1 cellular context compared by ENCODE assay signal in the genomic region with DNA sequence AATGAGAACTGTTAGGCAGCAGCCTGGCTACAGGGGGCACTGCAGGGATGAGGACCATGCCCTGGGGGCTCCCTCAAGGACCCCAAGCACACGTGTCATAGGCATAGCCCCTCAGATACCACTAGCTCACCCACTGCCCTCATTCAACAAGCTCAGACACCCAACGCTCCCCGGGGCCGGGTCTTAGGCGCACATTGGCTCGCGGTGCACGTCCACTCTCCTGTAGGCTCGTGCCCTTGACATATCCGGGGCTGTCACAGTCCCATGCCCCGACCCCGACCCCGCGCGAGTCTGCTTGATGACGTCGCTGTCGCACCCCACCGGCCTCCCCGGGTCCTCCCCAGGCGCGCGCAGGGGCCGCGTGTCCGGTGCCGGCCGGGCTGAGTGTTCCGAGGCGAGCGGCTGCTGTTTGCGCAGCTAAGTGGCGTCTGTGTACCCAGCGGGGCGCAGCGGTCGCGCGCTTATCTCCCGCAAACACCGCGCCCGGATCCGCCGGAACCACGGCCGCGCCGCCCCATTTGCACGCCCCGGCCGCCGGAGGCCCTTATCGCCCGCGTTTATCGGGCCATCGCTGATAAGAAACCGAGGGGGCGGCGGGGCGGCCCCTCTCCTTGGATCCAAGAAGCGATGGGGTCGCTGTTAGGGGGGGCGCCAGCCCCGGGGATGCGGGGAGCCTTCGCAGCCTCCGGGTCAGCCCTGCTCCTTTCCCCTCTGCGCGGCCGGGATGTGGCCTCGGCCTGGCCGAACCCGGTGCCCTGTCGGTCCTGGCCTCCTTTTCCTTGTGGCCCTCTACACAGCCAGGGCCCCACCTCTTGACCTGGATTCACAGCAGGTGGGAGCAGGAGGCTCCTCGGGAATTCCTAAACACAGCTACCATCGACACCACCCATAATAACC.
TF ChIP-seq lines count a peak whose summit lies in the region.

No MANE protein-coding gene starts in this region.

TF ChIP-seq in GM23338, 12 proteins besides CTCF, POLR2A, EP300 and RAD21 (continued from another document):
- TF ChIP-seq, protein P1, sequence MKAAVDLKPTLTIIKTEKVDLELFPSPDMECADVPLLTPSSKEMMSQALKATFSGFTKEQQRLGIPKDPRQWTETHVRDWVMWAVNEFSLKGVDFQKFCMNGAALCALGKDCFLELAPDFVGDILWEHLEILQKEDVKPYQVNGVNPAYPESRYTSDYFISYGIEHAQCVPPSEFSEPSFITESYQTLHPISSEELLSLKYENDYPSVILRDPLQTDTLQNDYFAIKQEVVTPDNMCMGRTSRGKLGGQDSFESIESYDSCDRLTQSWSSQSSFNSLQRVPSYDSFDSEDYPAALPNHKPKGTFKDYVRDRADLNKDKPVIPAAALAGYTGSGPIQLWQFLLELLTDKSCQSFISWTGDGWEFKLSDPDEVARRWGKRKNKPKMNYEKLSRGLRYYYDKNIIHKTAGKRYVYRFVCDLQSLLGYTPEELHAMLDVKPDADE (IDR thresholded peaks at IDR 0.05): no peak
- TF ChIP-seq ZNF114 (CRISPR knock-in tag; IDR thresholded peaks at IDR 0.05): no peak
